ENCODE assay signal across 2 cellular contexts in the genomic region with DNA sequence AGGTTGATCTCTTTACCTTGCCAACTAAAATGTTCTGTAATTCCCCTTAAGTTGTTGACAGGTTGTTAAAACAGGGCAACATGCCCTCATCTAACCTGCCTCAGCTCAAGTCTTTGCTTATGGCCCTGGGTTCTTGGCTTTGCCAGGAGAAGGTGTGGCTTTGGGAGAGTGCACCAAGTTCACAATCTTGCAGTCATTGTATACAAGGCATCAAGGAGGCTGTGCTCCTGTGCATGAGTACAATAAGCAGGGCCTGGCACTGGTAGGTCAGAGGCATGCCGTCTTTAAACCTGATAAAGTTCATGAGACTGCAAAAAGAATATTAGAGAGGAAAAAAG. TPM values are rescaled to one million over a fixed set of nuclear protein-coding genes. Genes with fewer than 3 reads are reported as not detected.
"Had no signal": no experiment of that assay in that cellular context is flagged by ENCODE, and none has a peak within 500 bp of the region (broad histone marks: within the 10 kb centered on the region; RNA-seq: fewer than 3 reads in every experiment).

No MANE protein-coding gene starts in this region.

RNA-seq across cellular contexts. Expression of gene AREG, which starts 30.1 kb away (rescaled TPM):
- total RNA-seq: OCI-LY7, SK-MEL-5 had no signal
